ENCODE assay signal across 11 cellular contexts in the genomic region with DNA sequence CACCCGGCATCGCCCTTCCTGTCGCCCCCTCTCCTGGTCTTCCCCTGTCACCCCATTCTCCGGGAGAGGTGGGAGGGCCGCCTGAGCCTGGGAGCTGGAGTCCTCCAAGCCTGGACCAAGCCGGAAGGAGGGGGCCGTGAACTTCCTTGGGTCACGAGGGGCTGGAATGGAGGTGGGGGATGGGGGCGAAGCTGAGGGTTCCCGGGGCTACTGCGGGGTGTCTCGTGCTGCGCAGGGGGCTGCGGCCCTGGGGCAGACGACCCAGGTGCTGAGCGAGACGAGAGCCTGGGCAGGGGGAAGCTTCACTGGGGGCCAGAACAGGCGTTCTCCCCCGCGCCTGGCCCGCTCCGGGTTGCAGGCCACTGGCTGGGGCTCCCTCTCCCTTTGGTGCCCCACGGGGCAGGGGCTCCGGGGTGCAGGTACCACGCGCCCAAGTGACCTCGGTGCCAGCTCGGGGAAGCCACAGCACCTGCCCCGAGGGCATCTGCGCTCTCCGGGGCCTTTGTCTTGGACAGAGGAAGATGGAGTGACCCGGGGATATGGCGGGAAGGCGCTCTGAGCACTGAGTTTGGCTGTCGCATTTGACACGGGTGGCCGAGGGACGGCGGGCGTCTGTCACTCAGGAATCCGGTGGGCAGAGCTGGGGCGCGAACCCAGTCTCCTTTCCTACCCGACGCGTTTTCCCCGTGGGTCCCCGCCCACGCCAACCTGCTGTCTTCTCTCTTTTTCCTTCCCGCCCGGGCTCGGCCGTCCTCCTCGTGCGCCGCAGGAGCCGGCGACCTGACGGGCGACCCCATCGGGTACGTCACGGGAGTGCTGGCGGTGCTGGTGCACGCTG. TPM values are rescaled to one million over a fixed set of nuclear protein-coding genes. Genes with fewer than 3 reads are reported as not detected.
DNase-seq lines count a peak whose midpoint lies in the region; ATAC-seq and TF ChIP-seq lines count a peak whose summit lies in the region.
"Had no signal": no experiment of that assay in that cellular context is flagged by ENCODE, and none has a peak within 500 bp of the region (broad histone marks: within the 10 kb centered on the region; RNA-seq: fewer than 3 reads in every experiment).

No MANE protein-coding gene starts in this region.

- H3K9me3 ChIP-seq in ES-I3 (ENCODE audit: control insufficient read depth, insufficient read depth, low read length), result no peaks in the 10 kb centered on the region; the same call in 1 of the 2 replicates
- H3K9me3 ChIP-seq in RWPE2 (ENCODE audit: severe bottlenecking), result no peaks in the 10 kb centered on the region
- no peaks in the 10 kb centered on the region for H3K9me3 ChIP-seq in psoas muscle

- peak; percentile 48 for DNase-seq in RWPE2 (ENCODE audit: low spot score)
- no peak for DNase-seq in psoas muscle
- DNase-seq in NCI-H187 treated with DMSO at 0.1 percent for 48 hours (lab: John Stamatoyannopoulos, UW), result no peak
- DNase-seq in MCF 10A (ENCODE audit: unreplicated experiment), result no peak
- DNase-seq: amniotic stem cell, GDM1, SW 1271 had no signal

- intact Hi-C loops in dendritic cell treated with granulocyte-macrophage colony-stimulating factor and Interleukin-4, amounts not matched to agents 40 ng/mL and 50 ng/mL, for 4 days (cut with micrococcal nuclease), result loop anchor here (10.0 kb wide), 1 partner anchor 279 kb away; no protein-coding TSS in a partner anchor
- intact Hi-C loops in psoas muscle (cut with DNase I), result no loop called here
- intact Hi-C loops in MCF 10A (cut with micrococcal nuclease), result no loop called here

- POLR2A ChIA-PET in MCF 10A (lab: Yijun Ruan, JAX), result no interaction called here

- H3K4me1 Mint-ChIP-seq in dendritic cell treated with granulocyte-macrophage colony-stimulating factor and Interleukin-4, amounts not matched to agents 40 ng/mL and 50 ng/mL, for 4 days (ENCODE audit: low read depth), result peaks cover 35% of the 10 kb centered on the region
- no peaks in the 10 kb centered on the region for H3K4me1 Mint-ChIP-seq in MCF 10A (ENCODE audit: insufficient read depth, unreplicated experiment)

- H3K27me3 ChIP-seq in RWPE2 (ENCODE audit: insufficient read depth, poor library complexity, severe bottlenecking), result peaks cover 54% of the 10 kb centered on the region
- H3K27me3 ChIP-seq in psoas muscle (ENCODE audit: insufficient read depth in 3 of 3, low read length in 2 of 3), result peaks cover 0 to 66% (median 29%) of the 10 kb centered on the region in 3 donors

- peak overlapping the region; percentile 55 for H3K4me3 Mint-ChIP-seq in dendritic cell treated with granulocyte-macrophage colony-stimulating factor and Interleukin-4, amounts not matched to agents 40 ng/mL and 50 ng/mL, for 4 days
- no peak overlapping the region for H3K4me3 Mint-ChIP-seq in MCF 10A (ENCODE audit: unreplicated experiment)

- no peaks in the 10 kb centered on the region for H3K36me3 Mint-ChIP-seq in dendritic cell treated with granulocyte-macrophage colony-stimulating factor and Interleukin-4, amounts not matched to agents 40 ng/mL and 50 ng/mL, for 4 days (ENCODE audit: low read depth)
- no peaks in the 10 kb centered on the region for H3K36me3 Mint-ChIP-seq in MCF 10A (ENCODE audit: insufficient read depth, unreplicated experiment)

- H3K9ac ChIP-seq in ES-I3 (ENCODE audit: low read depth, low read length), result peak overlapping the region; percentile 68; the same call in 1 of the 2 replicates

- no peak overlapping the region for H3K27ac Mint-ChIP-seq in dendritic cell treated with granulocyte-macrophage colony-stimulating factor and Interleukin-4, amounts not matched to agents 40 ng/mL and 50 ng/mL, for 4 days
- no peak overlapping the region for H3K27ac Mint-ChIP-seq in MCF 10A (ENCODE audit: low read depth, unreplicated experiment)

- H3K4me3 ChIP-seq in RWPE2 (ENCODE audit: severe bottlenecking), result no peak overlapping the region
- H3K4me3 ChIP-seq in psoas muscle, result peak overlapping the region; percentile 69

- H3K27ac ChIP-seq in RWPE2 (ENCODE audit: poor library complexity, severe bottlenecking), result no peak overlapping the region
- no peak overlapping the region for H3K27ac ChIP-seq in psoas muscle

- no peaks in the 10 kb centered on the region for H3K9me3 Mint-ChIP-seq in dendritic cell treated with granulocyte-macrophage colony-stimulating factor and Interleukin-4, amounts not matched to agents 40 ng/mL and 50 ng/mL, for 4 days
- H3K9me3 Mint-ChIP-seq in MCF 10A (ENCODE audit: unreplicated experiment), result no peaks in the 10 kb centered on the region

- 2 to 6% (median 4%) methylated on average over 52 to 65 of the region's 65 CpGs for WGBS in psoas muscle, 3 donors

- H3K4me1 ChIP-seq in ES-I3 (ENCODE audit: insufficient read depth, low read length) (0 out of 2 replicates have a peak, but pooled peaks cover 5% of the 10 kb centered on the region), RWPE2 (ENCODE audit: insufficient read depth, poor library complexity, severe bottlenecking) (no peaks in the 10 kb centered on the region), psoas muscle (peaks cover 20% of the 10 kb centered on the region)

- H3K36me3 ChIP-seq in ES-I3 (ENCODE audit: insufficient read depth, low read length) (no peaks in the 10 kb centered on the region), RWPE2 (ENCODE audit: low read depth) (no peaks in the 10 kb centered on the region), psoas muscle (ENCODE audit: insufficient read depth in 1 of 2, low read depth in 1 of 2) (no peaks in the 10 kb centered on the region)

- TF ChIP-seq CTCF in RWPE2 (IDR thresholded peaks at IDR 0.05; ENCODE audit: poor library complexity, severe bottlenecking), result no peak
- no peak for TF ChIP-seq CTCF in psoas muscle (IDR thresholded peaks at IDR 0.05)
- TF ChIP-seq CTCF in MCF 10A (IDR thresholded peaks at IDR 0.05; ENCODE audit: unreplicated experiment), result no peak

- ATAC-seq in RWPE2 (ENCODE audit: low read depth) (no peak), psoas muscle (no peak), HG02981 (IDR thresholded peaks at IDR 0.05; ENCODE audit: unreplicated experiment) (no peak), GM21737 (IDR thresholded peaks at IDR 0.05; ENCODE audit: unreplicated experiment) (no peak)

- H3K27me3 Mint-ChIP-seq in dendritic cell treated with granulocyte-macrophage colony-stimulating factor and Interleukin-4, amounts not matched to agents 40 ng/mL and 50 ng/mL, for 4 days, result peaks cover 74% of the 10 kb centered on the region
- H3K27me3 Mint-ChIP-seq in MCF 10A (ENCODE audit: insufficient read depth, unreplicated experiment), result peaks cover 11% of the 10 kb centered on the region

- CTCF ChIA-PET in MCF 10A (lab: Yijun Ruan, JAX), result interaction anchor here (0.6 kb wide), 1 partner anchor 78 kb away, joined by 3 read pairs; no protein-coding TSS in a partner anchor

- no TSS peak for BruUV-seq in MCF 10A (replicated peaks; lab: Mats Ljungman, UMichigan)

RNA-seq across cellular contexts. Expression of gene SLC35D3, which starts 1.2 kb away (rescaled TPM):
- total RNA-seq in psoas muscle (not detected), MCF 10A (2022) (not detected in 2 replicates)
- polyA plus RNA-seq in psoas muscle, result not detected
